1 cellular context compared by ENCODE assay signal in the genomic region with DNA sequence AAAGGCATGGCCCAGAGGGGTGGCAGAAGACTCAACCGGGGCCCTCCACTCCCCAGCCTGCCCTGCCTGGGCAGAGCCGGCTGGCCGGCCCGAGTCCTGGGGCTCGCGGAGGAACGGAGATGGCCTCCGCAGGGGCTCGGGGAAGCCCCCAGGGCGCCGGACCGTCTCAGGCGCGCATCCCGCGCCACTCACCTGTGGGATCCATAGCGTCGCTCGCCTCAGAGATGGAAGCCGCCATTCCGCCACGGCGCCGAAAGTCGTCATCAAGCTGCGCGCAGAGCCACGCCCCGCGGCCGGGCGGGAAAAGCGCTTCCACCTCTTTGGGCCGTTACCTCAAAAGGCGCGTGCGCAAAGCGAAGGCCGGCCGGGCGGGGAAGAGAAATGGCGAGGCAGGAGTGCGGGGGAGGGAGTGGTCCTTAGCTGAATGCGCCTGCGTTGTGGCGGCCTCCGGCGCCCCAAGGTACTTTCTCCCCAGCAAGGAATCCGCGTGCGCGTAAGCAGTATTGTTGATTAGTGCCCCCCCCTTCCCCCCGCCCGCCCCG.
TF ChIP-seq lines count a peak whose summit lies in the region.

A gene with protein sequence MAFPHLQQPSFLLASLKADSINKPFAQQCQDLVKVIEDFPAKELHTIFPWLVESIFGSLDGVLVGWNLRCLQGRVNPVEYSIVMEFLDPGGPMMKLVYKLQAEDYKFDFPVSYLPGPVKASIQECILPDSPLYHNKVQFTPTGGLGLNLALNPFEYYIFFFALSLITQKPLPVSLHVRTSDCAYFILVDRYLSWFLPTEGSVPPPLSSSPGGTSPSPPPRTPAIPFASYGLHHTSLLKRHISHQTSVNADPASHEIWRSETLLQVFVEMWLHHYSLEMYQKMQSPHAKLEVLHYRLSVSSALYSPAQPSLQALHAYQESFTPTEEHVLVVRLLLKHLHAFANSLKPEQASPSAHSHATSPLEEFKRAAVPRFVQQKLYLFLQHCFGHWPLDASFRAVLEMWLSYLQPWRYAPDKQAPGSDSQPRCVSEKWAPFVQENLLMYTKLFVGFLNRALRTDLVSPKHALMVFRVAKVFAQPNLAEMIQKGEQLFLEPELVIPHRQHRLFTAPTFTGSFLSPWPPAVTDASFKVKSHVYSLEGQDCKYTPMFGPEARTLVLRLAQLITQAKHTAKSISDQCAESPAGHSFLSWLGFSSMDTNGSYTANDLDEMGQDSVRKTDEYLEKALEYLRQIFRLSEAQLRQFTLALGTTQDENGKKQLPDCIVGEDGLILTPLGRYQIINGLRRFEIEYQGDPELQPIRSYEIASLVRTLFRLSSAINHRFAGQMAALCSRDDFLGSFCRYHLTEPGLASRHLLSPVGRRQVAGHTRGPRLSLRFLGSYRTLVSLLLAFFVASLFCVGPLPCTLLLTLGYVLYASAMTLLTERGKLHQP (minus strand): TSS at position 265 of the 542 bp plus-strand sequence. CDS start 5,010 bp downstream, outside the sequence.

TF ChIP-seq in HepG2, 621 proteins besides CTCF, POLR2A, EP300 and RAD21 (continued from another document and continues in another):
- TF ChIP-seq, protein P1, sequence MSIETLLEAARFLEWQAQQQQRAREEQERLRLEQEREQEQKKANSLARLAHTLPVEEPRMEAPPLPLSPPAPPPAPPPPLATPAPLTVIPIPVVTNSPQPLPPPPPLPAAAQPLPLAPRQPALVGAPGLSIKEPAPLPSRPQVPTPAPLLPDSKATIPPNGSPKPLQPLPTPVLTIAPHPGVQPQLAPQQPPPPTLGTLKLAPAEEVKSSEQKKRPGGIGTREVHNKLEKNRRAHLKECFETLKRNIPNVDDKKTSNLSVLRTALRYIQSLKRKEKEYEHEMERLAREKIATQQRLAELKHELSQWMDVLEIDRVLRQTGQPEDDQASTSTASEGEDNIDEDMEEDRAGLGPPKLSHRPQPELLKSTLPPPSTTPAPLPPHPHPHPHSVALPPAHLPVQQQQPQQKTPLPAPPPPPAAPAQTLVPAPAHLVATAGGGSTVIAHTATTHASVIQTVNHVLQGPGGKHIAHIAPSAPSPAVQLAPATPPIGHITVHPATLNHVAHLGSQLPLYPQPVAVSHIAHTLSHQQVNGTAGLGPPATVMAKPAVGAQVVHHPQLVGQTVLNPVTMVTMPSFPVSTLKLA (IDR thresholded peaks at IDR 0.05): peak; percentile 36; the same call in 1 of the 2 replicates
- TF ChIP-seq ZNF746 (CRISPR knock-in tag; IDR thresholded peaks at IDR 0.05) (no peak), HNRNPK (IDR thresholded peaks at IDR 0.05; ENCODE audit: low read depth, low read length, poor library complexity, severe bottlenecking) (peak; percentile 74), NAIF1 (CRISPR knock-in tag; IDR thresholded peaks at IDR 0.05; ENCODE audit: borderline replicate concordance) (no peak; the same call in 1 of the 2 replicates), FLYWCH1 (CRISPR knock-in tag; IDR thresholded peaks at IDR 0.05) (no peak), SPEN (CRISPR knock-in tag; IDR thresholded peaks at IDR 0.05; ENCODE audit: low read depth) (peak; percentile 94), GZF1 (CRISPR knock-in tag; IDR thresholded peaks at IDR 0.05) (peak; percentile 44), ZNF607 (CRISPR knock-in tag; IDR thresholded peaks at IDR 0.05; ENCODE audit: borderline replicate concordance) (peak; percentile 54), ZNF552 (CRISPR knock-in tag; IDR thresholded peaks at IDR 0.05; ENCODE audit: borderline replicate concordance) (0 out of 2 replicates have a peak, but pooled peaks have one; percentile 71), ZNF101 (CRISPR knock-in tag; IDR thresholded peaks at IDR 0.05; ENCODE audit: borderline replicate concordance, low read depth) (no peak), ATF1 (CRISPR knock-in tag; IDR thresholded peaks at IDR 0.05) (peak; percentile 98), ZNF263 (CRISPR knock-in tag; IDR thresholded peaks at IDR 0.05) (no peak), BRD4 (CRISPR knock-in tag; IDR thresholded peaks at IDR 0.05) (0 out of 2 replicates have a peak, but pooled peaks have one; percentile 59), MED8 (CRISPR knock-in tag; IDR thresholded peaks at IDR 0.05; ENCODE audit: insufficient replicate concordance) (peak; percentile 46), ZNF432 (CRISPR knock-in tag; IDR thresholded peaks at IDR 0.05; ENCODE audit: borderline replicate concordance) (0 out of 2 replicates have a peak, but pooled peaks have one; percentile 16), ELF3 (CRISPR knock-in tag; IDR thresholded peaks at IDR 0.05) (peak; percentile 38), ONECUT2 (CRISPR knock-in tag; IDR thresholded peaks at IDR 0.05) (no peak), CBX2 (IDR thresholded peaks at IDR 0.05; ENCODE audit: low read depth, low read length) (no peak), CBX2 (CRISPR knock-in tag; IDR thresholded peaks at IDR 0.05; ENCODE audit: low read depth) (no peak), ZSCAN12 (CRISPR knock-in tag; IDR thresholded peaks at IDR 0.05) (no peak)
- TF ChIP-seq, protein P2, sequence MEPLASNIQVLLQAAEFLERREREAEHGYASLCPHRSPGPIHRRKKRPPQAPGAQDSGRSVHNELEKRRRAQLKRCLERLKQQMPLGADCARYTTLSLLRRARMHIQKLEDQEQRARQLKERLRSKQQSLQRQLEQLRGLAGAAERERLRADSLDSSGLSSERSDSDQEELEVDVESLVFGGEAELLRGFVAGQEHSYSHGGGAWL (CRISPR knock-in tag; IDR thresholded peaks at IDR 0.05): no peak; the same call in none of the 2 replicates
- TF ChIP-seq, protein P3, sequence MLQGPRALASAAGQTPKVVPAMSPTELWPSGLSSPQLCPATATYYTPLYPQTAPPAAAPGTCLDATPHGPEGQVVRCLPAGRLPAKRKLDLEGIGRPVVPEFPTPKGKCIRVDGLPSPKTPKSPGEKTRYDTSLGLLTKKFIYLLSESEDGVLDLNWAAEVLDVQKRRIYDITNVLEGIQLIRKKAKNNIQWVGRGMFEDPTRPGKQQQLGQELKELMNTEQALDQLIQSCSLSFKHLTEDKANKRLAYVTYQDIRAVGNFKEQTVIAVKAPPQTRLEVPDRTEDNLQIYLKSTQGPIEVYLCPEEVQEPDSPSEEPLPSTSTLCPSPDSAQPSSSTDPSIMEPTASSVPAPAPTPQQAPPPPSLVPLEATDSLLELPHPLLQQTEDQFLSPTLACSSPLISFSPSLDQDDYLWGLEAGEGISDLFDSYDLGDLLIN (CRISPR knock-in tag; IDR thresholded peaks at IDR 0.05; ENCODE audit: borderline replicate concordance): peak; percentile 96; the same call in 1 of the 2 replicates
- TF ChIP-seq, protein P4, sequence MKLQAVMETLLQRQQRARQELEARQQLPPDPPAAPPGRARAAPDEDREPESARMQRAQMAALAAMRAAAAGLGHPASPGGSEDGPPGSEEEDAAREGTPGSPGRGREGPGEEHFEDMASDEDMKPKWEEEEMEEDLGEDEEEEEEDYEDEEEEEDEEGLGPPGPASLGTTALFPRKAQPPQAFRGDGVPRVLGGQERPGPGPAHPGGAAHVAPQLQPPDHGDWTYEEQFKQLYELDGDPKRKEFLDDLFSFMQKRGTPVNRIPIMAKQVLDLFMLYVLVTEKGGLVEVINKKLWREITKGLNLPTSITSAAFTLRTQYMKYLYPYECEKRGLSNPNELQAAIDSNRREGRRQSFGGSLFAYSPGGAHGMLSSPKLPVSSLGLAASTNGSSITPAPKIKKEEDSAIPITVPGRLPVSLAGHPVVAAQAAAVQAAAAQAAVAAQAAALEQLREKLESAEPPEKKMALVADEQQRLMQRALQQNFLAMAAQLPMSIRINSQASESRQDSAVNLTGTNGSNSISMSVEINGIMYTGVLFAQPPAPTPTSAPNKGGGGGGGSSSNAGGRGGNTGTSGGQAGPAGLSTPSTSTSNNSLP (IDR thresholded peaks at IDR 0.05; ENCODE audit: low read depth, low read length): no peak
- TF ChIP-seq, protein P5, sequence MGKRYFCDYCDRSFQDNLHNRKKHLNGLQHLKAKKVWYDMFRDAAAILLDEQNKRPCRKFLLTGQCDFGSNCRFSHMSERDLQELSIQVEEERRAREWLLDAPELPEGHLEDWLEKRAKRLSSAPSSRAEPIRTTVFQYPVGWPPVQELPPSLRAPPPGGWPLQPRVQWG (CRISPR knock-in tag; IDR thresholded peaks at IDR 0.05; ENCODE audit: borderline replicate concordance, low read depth): no peak
- TF ChIP-seq, protein P6, sequence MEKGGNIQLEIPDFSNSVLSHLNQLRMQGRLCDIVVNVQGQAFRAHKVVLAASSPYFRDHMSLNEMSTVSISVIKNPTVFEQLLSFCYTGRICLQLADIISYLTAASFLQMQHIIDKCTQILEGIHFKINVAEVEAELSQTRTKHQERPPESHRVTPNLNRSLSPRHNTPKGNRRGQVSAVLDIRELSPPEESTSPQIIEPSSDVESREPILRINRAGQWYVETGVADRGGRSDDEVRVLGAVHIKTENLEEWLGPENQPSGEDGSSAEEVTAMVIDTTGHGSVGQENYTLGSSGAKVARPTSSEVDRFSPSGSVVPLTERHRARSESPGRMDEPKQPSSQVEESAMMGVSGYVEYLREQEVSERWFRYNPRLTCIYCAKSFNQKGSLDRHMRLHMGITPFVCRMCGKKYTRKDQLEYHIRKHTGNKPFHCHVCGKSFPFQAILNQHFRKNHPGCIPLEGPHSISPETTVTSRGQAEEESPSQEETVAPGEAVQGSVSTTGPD (CRISPR knock-in tag; IDR thresholded peaks at IDR 0.05): no peak
- TF ChIP-seq, protein P7, sequence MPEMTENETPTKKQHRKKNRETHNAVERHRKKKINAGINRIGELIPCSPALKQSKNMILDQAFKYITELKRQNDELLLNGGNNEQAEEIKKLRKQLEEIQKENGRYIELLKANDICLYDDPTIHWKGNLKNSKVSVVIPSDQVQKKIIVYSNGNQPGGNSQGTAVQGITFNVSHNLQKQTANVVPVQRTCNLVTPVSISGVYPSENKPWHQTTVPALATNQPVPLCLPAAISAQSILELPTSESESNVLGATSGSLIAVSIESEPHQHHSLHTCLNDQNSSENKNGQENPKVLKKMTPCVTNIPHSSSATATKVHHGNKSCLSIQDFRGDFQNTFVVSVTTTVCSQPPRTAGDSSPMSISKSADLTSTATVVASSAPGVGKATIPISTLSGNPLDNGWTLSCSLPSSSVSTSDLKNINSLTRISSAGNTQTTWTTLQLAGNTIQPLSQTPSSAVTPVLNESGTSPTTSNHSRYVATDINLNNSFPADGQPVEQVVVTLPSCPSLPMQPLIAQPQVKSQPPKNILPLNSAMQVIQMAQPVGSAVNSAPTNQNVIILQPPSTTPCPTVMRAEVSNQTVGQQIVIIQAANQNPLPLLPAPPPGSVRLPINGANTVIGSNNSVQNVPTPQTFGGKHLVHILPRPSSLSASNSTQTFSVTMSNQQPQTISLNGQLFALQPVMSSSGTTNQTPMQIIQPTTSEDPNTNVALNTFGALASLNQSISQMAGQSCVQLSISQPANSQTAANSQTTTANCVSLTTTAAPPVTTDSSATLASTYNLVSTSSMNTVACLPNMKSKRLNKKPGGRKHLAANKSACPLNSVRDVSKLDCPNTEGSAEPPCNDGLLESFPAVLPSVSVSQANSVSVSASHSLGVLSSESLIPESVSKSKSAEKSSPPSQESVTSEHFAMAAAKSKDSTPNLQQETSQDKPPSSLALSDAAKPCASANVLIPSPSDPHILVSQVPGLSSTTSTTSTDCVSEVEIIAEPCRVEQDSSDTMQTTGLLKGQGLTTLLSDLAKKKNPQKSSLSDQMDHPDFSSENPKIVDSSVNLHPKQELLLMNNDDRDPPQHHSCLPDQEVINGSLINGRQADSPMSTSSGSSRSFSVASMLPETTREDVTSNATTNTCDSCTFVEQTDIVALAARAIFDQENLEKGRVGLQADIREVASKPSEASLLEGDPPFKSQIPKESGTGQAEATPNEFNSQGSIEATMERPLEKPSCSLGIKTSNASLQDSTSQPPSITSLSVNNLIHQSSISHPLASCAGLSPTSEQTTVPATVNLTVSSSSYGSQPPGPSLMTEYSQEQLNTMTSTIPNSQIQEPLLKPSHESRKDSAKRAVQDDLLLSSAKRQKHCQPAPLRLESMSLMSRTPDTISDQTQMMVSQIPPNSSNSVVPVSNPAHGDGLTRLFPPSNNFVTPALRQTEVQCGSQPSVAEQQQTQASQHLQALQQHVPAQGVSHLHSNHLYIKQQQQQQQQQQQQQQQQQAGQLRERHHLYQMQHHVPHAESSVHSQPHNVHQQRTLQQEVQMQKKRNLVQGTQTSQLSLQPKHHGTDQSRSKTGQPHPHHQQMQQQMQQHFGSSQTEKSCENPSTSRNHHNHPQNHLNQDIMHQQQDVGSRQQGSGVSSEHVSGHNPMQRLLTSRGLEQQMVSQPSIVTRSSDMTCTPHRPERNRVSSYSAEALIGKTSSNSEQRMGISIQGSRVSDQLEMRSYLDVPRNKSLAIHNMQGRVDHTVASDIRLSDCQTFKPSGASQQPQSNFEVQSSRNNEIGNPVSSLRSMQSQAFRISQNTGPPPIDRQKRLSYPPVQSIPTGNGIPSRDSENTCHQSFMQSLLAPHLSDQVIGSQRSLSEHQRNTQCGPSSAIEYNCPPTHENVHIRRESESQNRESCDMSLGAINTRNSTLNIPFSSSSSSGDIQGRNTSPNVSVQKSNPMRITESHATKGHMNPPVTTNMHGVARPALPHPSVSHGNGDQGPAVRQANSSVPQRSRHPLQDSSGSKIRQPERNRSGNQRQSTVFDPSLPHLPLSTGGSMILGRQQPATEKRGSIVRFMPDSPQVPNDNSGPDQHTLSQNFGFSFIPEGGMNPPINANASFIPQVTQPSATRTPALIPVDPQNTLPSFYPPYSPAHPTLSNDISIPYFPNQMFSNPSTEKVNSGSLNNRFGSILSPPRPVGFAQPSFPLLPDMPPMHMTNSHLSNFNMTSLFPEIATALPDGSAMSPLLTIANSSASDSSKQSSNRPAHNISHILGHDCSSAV (CRISPR knock-in tag; IDR thresholded peaks at IDR 0.05; ENCODE audit: borderline replicate concordance): 0 out of 2 replicates have a peak, but pooled peaks have one; percentile 54
- TF ChIP-seq, protein P8, sequence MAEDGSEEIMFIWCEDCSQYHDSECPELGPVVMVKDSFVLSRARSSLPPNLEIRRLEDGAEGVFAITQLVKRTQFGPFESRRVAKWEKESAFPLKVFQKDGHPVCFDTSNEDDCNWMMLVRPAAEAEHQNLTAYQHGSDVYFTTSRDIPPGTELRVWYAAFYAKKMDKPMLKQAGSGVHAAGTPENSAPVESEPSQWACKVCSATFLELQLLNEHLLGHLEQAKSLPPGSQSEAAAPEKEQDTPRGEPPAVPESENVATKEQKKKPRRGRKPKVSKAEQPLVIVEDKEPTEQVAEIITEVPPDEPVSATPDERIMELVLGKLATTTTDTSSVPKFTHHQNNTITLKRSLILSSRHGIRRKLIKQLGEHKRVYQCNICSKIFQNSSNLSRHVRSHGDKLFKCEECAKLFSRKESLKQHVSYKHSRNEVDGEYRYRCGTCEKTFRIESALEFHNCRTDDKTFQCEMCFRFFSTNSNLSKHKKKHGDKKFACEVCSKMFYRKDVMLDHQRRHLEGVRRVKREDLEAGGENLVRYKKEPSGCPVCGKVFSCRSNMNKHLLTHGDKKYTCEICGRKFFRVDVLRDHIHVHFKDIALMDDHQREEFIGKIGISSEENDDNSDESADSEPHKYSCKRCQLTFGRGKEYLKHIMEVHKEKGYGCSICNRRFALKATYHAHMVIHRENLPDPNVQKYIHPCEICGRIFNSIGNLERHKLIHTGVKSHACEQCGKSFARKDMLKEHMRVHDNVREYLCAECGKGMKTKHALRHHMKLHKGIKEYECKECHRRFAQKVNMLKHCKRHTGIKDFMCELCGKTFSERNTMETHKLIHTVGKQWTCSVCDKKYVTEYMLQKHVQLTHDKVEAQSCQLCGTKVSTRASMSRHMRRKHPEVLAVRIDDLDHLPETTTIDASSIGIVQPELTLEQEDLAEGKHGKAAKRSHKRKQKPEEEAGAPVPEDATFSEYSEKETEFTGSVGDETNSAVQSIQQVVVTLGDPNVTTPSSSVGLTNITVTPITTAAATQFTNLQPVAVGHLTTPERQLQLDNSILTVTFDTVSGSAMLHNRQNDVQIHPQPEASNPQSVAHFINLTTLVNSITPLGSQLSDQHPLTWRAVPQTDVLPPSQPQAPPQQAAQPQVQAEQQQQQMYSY (CRISPR knock-in tag; IDR thresholded peaks at IDR 0.05): no peak; the same call in 1 of the 2 replicates
